In the genomic region with DNA sequence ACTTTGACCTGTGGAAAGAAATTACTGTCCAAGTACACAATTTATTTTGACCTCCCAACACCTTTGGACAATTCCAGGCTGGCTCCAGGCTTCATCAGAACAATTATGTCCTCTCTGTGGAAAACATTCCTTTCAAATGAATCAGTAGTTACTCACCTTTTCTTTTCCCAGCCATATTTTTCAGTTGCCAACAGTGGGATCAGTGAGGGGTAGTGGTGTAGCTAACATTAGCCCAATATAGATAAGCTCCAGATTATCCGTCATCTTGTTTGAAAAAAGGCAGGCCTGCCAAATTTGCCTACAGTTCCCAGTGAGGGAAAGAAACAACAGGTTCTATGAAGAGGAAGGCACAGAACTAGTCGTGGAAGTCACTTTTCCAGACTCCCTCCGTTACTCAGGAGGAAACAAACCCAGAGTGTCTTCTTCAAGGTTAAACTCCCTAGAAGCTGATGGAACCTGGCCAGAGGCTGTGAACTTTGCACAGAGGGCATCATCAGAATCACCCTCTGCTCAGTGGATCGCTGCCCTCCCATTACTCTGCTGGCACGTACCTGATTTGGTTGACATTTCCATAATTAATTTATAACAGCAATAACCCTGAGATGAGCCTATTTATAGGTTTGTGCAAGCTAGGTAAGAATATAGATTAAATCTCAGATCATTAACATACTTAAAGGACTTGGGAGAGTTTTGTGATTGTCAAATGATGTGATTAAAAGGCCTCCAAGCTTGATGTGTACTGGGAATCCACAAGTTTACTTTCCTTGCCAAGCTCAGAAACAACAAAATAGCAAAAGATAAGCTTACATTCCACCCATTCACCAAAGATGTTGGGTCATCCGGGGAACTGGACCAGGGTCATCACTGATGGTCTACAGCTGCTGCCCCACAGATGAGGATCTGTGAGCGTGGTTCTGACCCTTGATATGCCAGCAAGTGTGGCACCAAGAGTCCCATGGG, we compare ENCODE assay signal across 1 cellular context.
TF ChIP-seq lines count a peak whose summit lies in the region.

No MANE protein-coding gene starts in this region.

TF ChIP-seq in SK-N-SH, 30 proteins besides CTCF, POLR2A, EP300 and RAD21 (continued from another document):
- TF ChIP-seq POLR2AphosphoS5 (IDR thresholded peaks at IDR 0.05; ENCODE audit: low read depth, low read length) (peak; percentile 49; the same call in 1 of the 2 replicates), FOSL2 (IDR thresholded peaks at IDR 0.05; ENCODE audit: borderline replicate concordance, low read depth) (peak; percentile 86), YY1 (IDR thresholded peaks at IDR 0.05; ENCODE audit: low read depth) (peak; percentile 43; the same call in 1 of the 2 replicates), NRF1 (IDR thresholded peaks at IDR 0.05; ENCODE audit: low read depth, low read length) (no peak), JUND (IDR thresholded peaks at IDR 0.05) (peak; percentile 87), EZH2phosphoT487 (IDR thresholded peaks at IDR 0.05; ENCODE audit: borderline replicate concordance, low read depth) (no peak), ELF1 (IDR thresholded peaks at IDR 0.05) (no peak), TCF12 (IDR thresholded peaks at IDR 0.05) (peak; percentile 87), MEF2A (IDR thresholded peaks at IDR 0.05; ENCODE audit: borderline replicate concordance, low read depth) (no peak), GATA2 (CRISPR knock-in tag; IDR thresholded peaks at IDR 0.05) (peak; percentile 46), TAF1 (IDR thresholded peaks at IDR 0.05; ENCODE audit: borderline replicate concordance, low read depth, low read length) (no peak)
- TF ChIP-seq, protein P1, sequence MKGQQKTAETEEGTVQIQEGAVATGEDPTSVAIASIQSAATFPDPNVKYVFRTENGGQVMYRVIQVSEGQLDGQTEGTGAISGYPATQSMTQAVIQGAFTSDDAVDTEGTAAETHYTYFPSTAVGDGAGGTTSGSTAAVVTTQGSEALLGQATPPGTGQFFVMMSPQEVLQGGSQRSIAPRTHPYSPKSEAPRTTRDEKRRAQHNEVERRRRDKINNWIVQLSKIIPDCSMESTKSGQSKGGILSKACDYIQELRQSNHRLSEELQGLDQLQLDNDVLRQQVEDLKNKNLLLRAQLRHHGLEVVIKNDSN (IDR thresholded peaks at IDR 0.05; ENCODE audit: borderline replicate concordance, low read depth), result no peak
- TF ChIP-seq, protein P2, sequence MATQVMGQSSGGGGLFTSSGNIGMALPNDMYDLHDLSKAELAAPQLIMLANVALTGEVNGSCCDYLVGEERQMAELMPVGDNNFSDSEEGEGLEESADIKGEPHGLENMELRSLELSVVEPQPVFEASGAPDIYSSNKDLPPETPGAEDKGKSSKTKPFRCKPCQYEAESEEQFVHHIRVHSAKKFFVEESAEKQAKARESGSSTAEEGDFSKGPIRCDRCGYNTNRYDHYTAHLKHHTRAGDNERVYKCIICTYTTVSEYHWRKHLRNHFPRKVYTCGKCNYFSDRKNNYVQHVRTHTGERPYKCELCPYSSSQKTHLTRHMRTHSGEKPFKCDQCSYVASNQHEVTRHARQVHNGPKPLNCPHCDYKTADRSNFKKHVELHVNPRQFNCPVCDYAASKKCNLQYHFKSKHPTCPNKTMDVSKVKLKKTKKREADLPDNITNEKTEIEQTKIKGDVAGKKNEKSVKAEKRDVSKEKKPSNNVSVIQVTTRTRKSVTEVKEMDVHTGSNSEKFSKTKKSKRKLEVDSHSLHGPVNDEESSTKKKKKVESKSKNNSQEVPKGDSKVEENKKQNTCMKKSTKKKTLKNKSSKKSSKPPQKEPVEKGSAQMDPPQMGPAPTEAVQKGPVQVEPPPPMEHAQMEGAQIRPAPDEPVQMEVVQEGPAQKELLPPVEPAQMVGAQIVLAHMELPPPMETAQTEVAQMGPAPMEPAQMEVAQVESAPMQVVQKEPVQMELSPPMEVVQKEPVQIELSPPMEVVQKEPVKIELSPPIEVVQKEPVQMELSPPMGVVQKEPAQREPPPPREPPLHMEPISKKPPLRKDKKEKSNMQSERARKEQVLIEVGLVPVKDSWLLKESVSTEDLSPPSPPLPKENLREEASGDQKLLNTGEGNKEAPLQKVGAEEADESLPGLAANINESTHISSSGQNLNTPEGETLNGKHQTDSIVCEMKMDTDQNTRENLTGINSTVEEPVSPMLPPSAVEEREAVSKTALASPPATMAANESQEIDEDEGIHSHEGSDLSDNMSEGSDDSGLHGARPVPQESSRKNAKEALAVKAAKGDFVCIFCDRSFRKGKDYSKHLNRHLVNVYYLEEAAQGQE (IDR thresholded peaks at IDR 0.05; ENCODE audit: low read depth, low read length), result no peak
- TF ChIP-seq, protein P3, sequence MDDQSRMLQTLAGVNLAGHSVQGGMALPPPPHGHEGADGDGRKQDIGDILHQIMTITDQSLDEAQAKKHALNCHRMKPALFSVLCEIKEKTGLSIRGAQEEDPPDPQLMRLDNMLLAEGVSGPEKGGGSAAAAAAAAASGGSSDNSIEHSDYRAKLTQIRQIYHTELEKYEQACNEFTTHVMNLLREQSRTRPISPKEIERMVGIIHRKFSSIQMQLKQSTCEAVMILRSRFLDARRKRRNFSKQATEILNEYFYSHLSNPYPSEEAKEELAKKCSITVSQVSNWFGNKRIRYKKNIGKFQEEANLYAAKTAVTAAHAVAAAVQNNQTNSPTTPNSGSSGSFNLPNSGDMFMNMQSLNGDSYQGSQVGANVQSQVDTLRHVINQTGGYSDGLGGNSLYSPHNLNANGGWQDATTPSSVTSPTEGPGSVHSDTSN (IDR thresholded peaks at IDR 0.05), result peak; percentile 72; the same call in 1 of the 2 replicates
